ENCODE assay signal across 6 cellular contexts in the genomic region with DNA sequence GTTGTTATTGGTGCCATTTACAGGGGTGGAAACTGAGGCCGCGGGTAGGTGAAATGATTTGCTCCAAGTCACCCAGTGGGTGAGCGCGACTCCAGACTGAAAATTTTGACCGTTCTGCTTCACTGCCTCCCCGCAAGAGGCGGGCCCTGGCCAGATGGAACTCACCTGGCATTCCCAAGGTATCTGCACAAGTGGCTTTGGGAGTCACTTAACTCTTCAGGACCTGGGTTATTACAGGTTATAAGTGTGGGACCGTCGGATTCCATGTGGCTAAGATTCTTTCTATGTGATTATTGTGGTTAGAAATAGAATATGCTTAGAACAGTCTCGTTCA. TPM values are rescaled to one million over a fixed set of nuclear protein-coding genes. Genes with fewer than 3 reads are reported as not detected.
DNase-seq lines count a peak whose midpoint lies in the region; ATAC-seq and TF ChIP-seq lines count a peak whose summit lies in the region.

No MANE protein-coding gene starts in this region.

- no peaks in the 10 kb centered on the region for H3K4me1 ChIP-seq in parathyroid adenoma

- no peak overlapping the region for H3K9ac ChIP-seq in parathyroid adenoma

- DNase-seq in activated CD4-positive, alpha-beta T cell treated with anti-CD3 and anti-CD28 coated beads, Interleukin-2, amount 10 ng/mL, durations not matched to agents 7 days and 5 days: no peak
- no peak for DNase-seq in activated CD4-positive, alpha-beta T cell treated with anti-CD3 and anti-CD28 coated beads for 4 hours
- peak; percentile 39 for DNase-seq in cerebellum (ENCODE audit: low spot score)
- DNase-seq in GOT3 (lab: John Stamatoyannopoulos, UW): no peak

- no peak for TF ChIP-seq CTCF in parathyroid adenoma (IDR thresholded peaks at IDR 0.05)

- H3K9me3 Mint-ChIP-seq in activated CD4-positive, alpha-beta T cell treated with anti-CD3 and anti-CD28 coated beads, Interleukin-2, amount 10 ng/mL, durations not matched to agents 7 days and 5 days: peaks cover 1% of the 10 kb centered on the region

- H3K36me3 Mint-ChIP-seq in activated CD4-positive, alpha-beta T cell treated with anti-CD3 and anti-CD28 coated beads, Interleukin-2, amount 10 ng/mL, durations not matched to agents 7 days and 5 days (ENCODE audit: low read depth): peaks cover 6% of the 10 kb centered on the region

- peak overlapping the region; percentile 89 for H2AFZ ChIP-seq in parathyroid adenoma

- no peaks in the 10 kb centered on the region for H3K9me3 ChIP-seq in parathyroid adenoma (ENCODE audit: control insufficient read depth, low read length)

- H3K4me2 ChIP-seq in parathyroid adenoma (ENCODE audit: low read length): peak overlapping the region; percentile 95

- ATAC-seq in GM18520 (IDR thresholded peaks at IDR 0.05; ENCODE audit: unreplicated experiment): no peak

- CTCF ChIA-PET in activated CD4-positive, alpha-beta T cell treated with anti-CD3 and anti-CD28 coated beads, Interleukin-2, amount 10 ng/mL, durations not matched to agents 7 days and 5 days (lab: Charles Lee): interaction anchor here (2.1 kb wide), 1 partner anchor 118 kb away, joined by 7 read pairs; a partner anchor contains a TSS

- peak overlapping the region; percentile 91 for H3K27ac Mint-ChIP-seq in activated CD4-positive, alpha-beta T cell treated with anti-CD3 and anti-CD28 coated beads, Interleukin-2, amount 10 ng/mL, durations not matched to agents 7 days and 5 days

- H3K4me1 Mint-ChIP-seq in activated CD4-positive, alpha-beta T cell treated with anti-CD3 and anti-CD28 coated beads, Interleukin-2, amount 10 ng/mL, durations not matched to agents 7 days and 5 days: peaks cover 32% of the 10 kb centered on the region

- peak overlapping the region; percentile 91 for H3K4me3 Mint-ChIP-seq in activated CD4-positive, alpha-beta T cell treated with anti-CD3 and anti-CD28 coated beads, Interleukin-2, amount 10 ng/mL, durations not matched to agents 7 days and 5 days

- H3K27me3 ChIP-seq in parathyroid adenoma (ENCODE audit: control insufficient read depth, insufficient read depth, low read length): no peaks in the 10 kb centered on the region

- peak overlapping the region; percentile 97 for H3K4me3 ChIP-seq in parathyroid adenoma (ENCODE audit: low read depth, low read length)

- peak overlapping the region; percentile 56 for H3K27ac ChIP-seq in parathyroid adenoma

- H3K36me3 ChIP-seq in parathyroid adenoma (ENCODE audit: control insufficient read depth, insufficient read depth, low read length): no peaks in the 10 kb centered on the region

- H3K27me3 Mint-ChIP-seq in activated CD4-positive, alpha-beta T cell treated with anti-CD3 and anti-CD28 coated beads, Interleukin-2, amount 10 ng/mL, durations not matched to agents 7 days and 5 days: no peaks in the 10 kb centered on the region

- H3K79me2 ChIP-seq in parathyroid adenoma: peaks cover 4% of the 10 kb centered on the region

- POLR2A ChIA-PET in activated CD4-positive, alpha-beta T cell treated with anti-CD3 and anti-CD28 coated beads, Interleukin-2, amount 10 ng/mL, durations not matched to agents 7 days and 5 days (lab: Charles Lee): no interaction called here

RNA-seq across cellular contexts. Expression of a gene that starts 0.6 kb away (rescaled TPM):
- total RNA-seq in activated CD4-positive, alpha-beta T cell treated with anti-CD3 and anti-CD28 coated beads, Interleukin-2, amount 10 ng/mL, durations not matched to agents 7 days and 5 days: 100 to 1,000 TPM; 112 to 124 TPM
- 59.4 TPM for total RNA-seq in cerebellum

RNA-seq across cellular contexts. Expression of a gene that starts 6.4 kb away (rescaled TPM):
- total RNA-seq in activated CD4-positive, alpha-beta T cell treated with anti-CD3 and anti-CD28 coated beads, Interleukin-2, amount 10 ng/mL, durations not matched to agents 7 days and 5 days: not detected
- total RNA-seq in cerebellum: not detected

RNA-seq across cellular contexts. Expression of a gene that starts 31.8 kb away (rescaled TPM):
- total RNA-seq in activated CD4-positive, alpha-beta T cell treated with anti-CD3 and anti-CD28 coated beads, Interleukin-2, amount 10 ng/mL, durations not matched to agents 7 days and 5 days: not detected
- total RNA-seq in cerebellum: not detected

RNA-seq across cellular contexts. Expression of a gene that starts 37.5 kb away (rescaled TPM):
- 100 to 1,000 TPM; 117 to 129 TPM for total RNA-seq in activated CD4-positive, alpha-beta T cell treated with anti-CD3 and anti-CD28 coated beads, Interleukin-2, amount 10 ng/mL, durations not matched to agents 7 days and 5 days
- 32.5 TPM for total RNA-seq in cerebellum

RNA-seq across cellular contexts. Expression of a gene that starts 45.0 kb away (rescaled TPM):
- total RNA-seq in activated CD4-positive, alpha-beta T cell treated with anti-CD3 and anti-CD28 coated beads, Interleukin-2, amount 10 ng/mL, durations not matched to agents 7 days and 5 days: 1 to 10 TPM; 3.3 to 3.4 TPM
- 3.8 TPM for total RNA-seq in cerebellum
